10 cellular contexts compared by ENCODE assay signal in genomic region chr7:27102578-27103442, GRCh38. TPM values are rescaled to one million over a fixed set of nuclear protein-coding genes. Genes with fewer than 3 reads are reported as not detected.
A peak's percentile ranks its signal among the peaks of the same experiment; 100 is the strongest.
DNase-seq lines count a peak whose midpoint lies in the region; ATAC-seq and TF ChIP-seq lines count a peak whose summit lies in the region.
"Had no signal": no experiment of that assay in that cellular context is flagged by ENCODE, and none has a peak within 500 bp of the region (broad histone marks: within the 10 kb centered on the region; RNA-seq: fewer than 3 reads in every experiment).

HOXA2 (minus strand) TSS chr7:27102683; CDS start chr7:27102500, 183 bp downstream.

- peak within 1 kb of the TSS; percentile 97 for H2BK15ac ChIP-seq in mesenchymal stem cell (ENCODE audit: low read depth, poor library complexity, severe bottlenecking)

- H3K9me3 ChIP-seq in mesenchymal stem cell (ENCODE audit: control insufficient read depth, low read length) (no peaks in the 10 kb centered on the region), tibial nerve (no peaks in the 10 kb centered on the region)
- H3K9me3 ChIP-seq: A549 had no signal

- no peak within 1 kb of the TSS for H2AFZ ChIP-seq in mesenchymal stem cell (ENCODE audit: low read depth, low read length)

- H4K8ac ChIP-seq in mesenchymal stem cell (ENCODE audit: low read length): peak within 1 kb of the TSS; percentile 39

- H2BK120ac ChIP-seq in mesenchymal stem cell (ENCODE audit: low read depth, low read length): peak within 1 kb of the TSS; percentile 50

- peaks cover 26% of the 10 kb centered on the region for H3K4me1 Mint-ChIP-seq in activated CD4-positive, alpha-beta T cell treated with anti-CD3 and anti-CD28 coated beads for 36 hours
- H3K4me1 Mint-ChIP-seq in dendritic cell treated with granulocyte-macrophage colony-stimulating factor and Interleukin-4, amounts not matched to agents 40 ng/mL and 50 ng/mL, for 4 days (ENCODE audit: low read depth): peaks cover 65% of the 10 kb centered on the region
- peaks cover 23% of the 10 kb centered on the region for H3K4me1 Mint-ChIP-seq in activated CD4-positive, alpha-beta memory T cell treated with anti-CD3 and anti-CD28 coated beads for 36 hours (ENCODE audit: low read depth)
- H3K4me1 Mint-ChIP-seq in activated CD8-positive, alpha-beta memory T cell treated with anti-CD3 and anti-CD28 coated beads, Interleukin-2, amount 10 ng/mL, durations not matched to agents 7 days and 5 days: peaks cover 11% of the 10 kb centered on the region

- peak within 1 kb of the TSS; percentile 92 for H3K4me2 ChIP-seq in mesenchymal stem cell (ENCODE audit: low read length, poor library complexity, severe bottlenecking)
- H3K4me2 ChIP-seq: A549 had no signal

- peak within 1 kb of the TSS; percentile 81 for H4K91ac ChIP-seq in mesenchymal stem cell (ENCODE audit: low read length)

- H3K14ac ChIP-seq in mesenchymal stem cell (ENCODE audit: low read length in 2 of 2): peak within 1 kb of the TSS in 1 of 2 experiments; percentile 55

- H3K36me3 Mint-ChIP-seq in activated CD4-positive, alpha-beta T cell treated with anti-CD3 and anti-CD28 coated beads for 36 hours (ENCODE audit: low read depth): no peaks in the 10 kb centered on the region
- peaks cover 55% of the 10 kb centered on the region for H3K36me3 Mint-ChIP-seq in dendritic cell treated with granulocyte-macrophage colony-stimulating factor and Interleukin-4, amounts not matched to agents 40 ng/mL and 50 ng/mL, for 4 days (ENCODE audit: low read depth)
- H3K36me3 Mint-ChIP-seq in activated CD4-positive, alpha-beta memory T cell treated with anti-CD3 and anti-CD28 coated beads for 36 hours: peaks cover 12% of the 10 kb centered on the region
- peaks cover 2% of the 10 kb centered on the region for H3K36me3 Mint-ChIP-seq in activated CD8-positive, alpha-beta memory T cell treated with anti-CD3 and anti-CD28 coated beads, Interleukin-2, amount 10 ng/mL, durations not matched to agents 7 days and 5 days

- H3K4me1 ChIP-seq in mesenchymal stem cell (ENCODE audit: control insufficient read depth, insufficient read depth, low read depth, low read length): peaks cover 15% of the 10 kb centered on the region
- H3K4me1 ChIP-seq in tibial nerve: peaks cover 0 to 57% (median 8%) of the 10 kb centered on the region in 4 donors

- H3K36me3 ChIP-seq in mesenchymal stem cell (ENCODE audit: control insufficient read depth in 1 of 2, insufficient read depth in 2 of 2, low read depth in 1 of 2, low read length in 2 of 2): peaks cover 7 to 18% of the 10 kb centered on the region in 2 experiments
- H3K36me3 ChIP-seq in tibial nerve: peaks cover 0 to under 1% (median 0%) of the 10 kb centered on the region in 3 donors

- POLR2A ChIA-PET in activated CD4-positive, alpha-beta T cell treated with anti-CD3 and anti-CD28 coated beads for 36 hours (lab: Charles Lee): no interaction called here
- POLR2A ChIA-PET in activated CD4-positive, alpha-beta memory T cell treated with anti-CD3 and anti-CD28 coated beads for 36 hours (lab: Charles Lee): no interaction called here

- peaks cover 78% of the 10 kb centered on the region for H3K27me3 Mint-ChIP-seq in activated CD4-positive, alpha-beta T cell treated with anti-CD3 and anti-CD28 coated beads for 36 hours
- H3K27me3 Mint-ChIP-seq in dendritic cell treated with granulocyte-macrophage colony-stimulating factor and Interleukin-4, amounts not matched to agents 40 ng/mL and 50 ng/mL, for 4 days: peaks cover 89% of the 10 kb centered on the region
- H3K27me3 Mint-ChIP-seq in activated CD4-positive, alpha-beta memory T cell treated with anti-CD3 and anti-CD28 coated beads for 36 hours: peaks cover 45% of the 10 kb centered on the region
- peaks cover 78% of the 10 kb centered on the region for H3K27me3 Mint-ChIP-seq in activated CD8-positive, alpha-beta memory T cell treated with anti-CD3 and anti-CD28 coated beads, Interleukin-2, amount 10 ng/mL, durations not matched to agents 7 days and 5 days

- intact Hi-C loops in activated CD4-positive, alpha-beta T cell treated with anti-CD3 and anti-CD28 coated beads for 36 hours (cut with DNase I, micrococcal nuclease): no loop called here
- intact Hi-C loops in dendritic cell treated with granulocyte-macrophage colony-stimulating factor and Interleukin-4, amounts not matched to agents 40 ng/mL and 50 ng/mL, for 4 days (cut with micrococcal nuclease): no loop called here
- intact Hi-C loops in activated CD4-positive, alpha-beta memory T cell treated with anti-CD3 and anti-CD28 coated beads for 36 hours (cut with micrococcal nuclease): no loop called here

- H3K4me3 ChIP-seq in mesenchymal stem cell (ENCODE audit: insufficient read depth in 1 of 2, low read depth in 1 of 2, low read length in 2 of 2): peak within 1 kb of the TSS; percentile 64 to 69
- peak within 1 kb of the TSS; percentile 4 to 28 (median 15) for H3K4me3 ChIP-seq in tibial nerve
- H3K4me3 ChIP-seq: A549 had no signal

- peak within 1 kb of the TSS; percentile 92 for H3K27ac ChIP-seq in mesenchymal stem cell (ENCODE audit: low read length, poor library complexity, severe bottlenecking)
- H3K27ac ChIP-seq in tibial nerve: peak within 1 kb of the TSS in 3 of 4 donors; percentile 28 to 71 (median 67)
- H3K27ac ChIP-seq: A549 had no signal

- H2AK5ac ChIP-seq in mesenchymal stem cell (ENCODE audit: low read length, severe bottlenecking): peak within 1 kb of the TSS; percentile 55

- ATAC-seq in activated CD4-positive, alpha-beta T cell treated with anti-CD3 and anti-CD28 coated beads for 36 hours: no peak
- no peak for ATAC-seq in activated CD8-positive, alpha-beta memory T cell treated with anti-CD3 and anti-CD28 coated beads, Interleukin-2, amount 10 ng/mL, durations not matched to agents 7 days and 5 days
- ATAC-seq in HG03342 (IDR thresholded peaks at IDR 0.05; ENCODE audit: unreplicated experiment): no peak
- ATAC-seq: A549 had no signal

- peak within 1 kb of the TSS in 1 of 2 experiments; percentile 89 for H3K23ac ChIP-seq in mesenchymal stem cell (ENCODE audit: low read length in 2 of 2)

- H3K4me3 Mint-ChIP-seq in activated CD4-positive, alpha-beta T cell treated with anti-CD3 and anti-CD28 coated beads for 36 hours: peak within 1 kb of the TSS; percentile 30
- H3K4me3 Mint-ChIP-seq in dendritic cell treated with granulocyte-macrophage colony-stimulating factor and Interleukin-4, amounts not matched to agents 40 ng/mL and 50 ng/mL, for 4 days: peak within 1 kb of the TSS; percentile 53
- H3K4me3 Mint-ChIP-seq in activated CD4-positive, alpha-beta memory T cell treated with anti-CD3 and anti-CD28 coated beads for 36 hours: no peak within 1 kb of the TSS
- H3K4me3 Mint-ChIP-seq in activated CD8-positive, alpha-beta memory T cell treated with anti-CD3 and anti-CD28 coated beads, Interleukin-2, amount 10 ng/mL, durations not matched to agents 7 days and 5 days: no peak within 1 kb of the TSS

- no peak for TF ChIP-seq POLR2A in tibial nerve (IDR thresholded peaks at IDR 0.05)

- 7% methylated on average over 15 of the region's 29 CpGs for WGBS in mesenchymal stem cell
- 32 to 41% methylated on average over 29 of the region's 29 CpGs for WGBS in tibial nerve, 2 donors

- H2BK5ac ChIP-seq in mesenchymal stem cell (ENCODE audit: low read depth, low read length, poor library complexity, severe bottlenecking): peak within 1 kb of the TSS; percentile 93

- H3K9ac ChIP-seq in mesenchymal stem cell (ENCODE audit: low read length): peak within 1 kb of the TSS; percentile 96

- H3K27ac Mint-ChIP-seq in activated CD4-positive, alpha-beta T cell treated with anti-CD3 and anti-CD28 coated beads for 36 hours: no peak within 1 kb of the TSS
- H3K27ac Mint-ChIP-seq in dendritic cell treated with granulocyte-macrophage colony-stimulating factor and Interleukin-4, amounts not matched to agents 40 ng/mL and 50 ng/mL, for 4 days: no peak within 1 kb of the TSS
- no peak within 1 kb of the TSS for H3K27ac Mint-ChIP-seq in activated CD4-positive, alpha-beta memory T cell treated with anti-CD3 and anti-CD28 coated beads for 36 hours
- H3K27ac Mint-ChIP-seq in activated CD8-positive, alpha-beta memory T cell treated with anti-CD3 and anti-CD28 coated beads, Interleukin-2, amount 10 ng/mL, durations not matched to agents 7 days and 5 days: no peak within 1 kb of the TSS

- H3K18ac ChIP-seq in mesenchymal stem cell (ENCODE audit: low read depth in 1 of 2, low read length in 2 of 2): peak within 1 kb of the TSS; percentile 65 to 87

- no peaks in the 10 kb centered on the region for H3K27me3 ChIP-seq in mesenchymal stem cell (ENCODE audit: control insufficient read depth in 1 of 2, insufficient read depth in 1 of 2, low read length in 2 of 2)
- peaks cover 0 to 79% of the 10 kb centered on the region in 2 donors for H3K27me3 ChIP-seq in tibial nerve

- DNase-seq in activated CD4-positive, alpha-beta T cell treated with anti-CD3 and anti-CD28 coated beads for 36 hours: peak; percentile 17
- DNase-seq in activated CD4-positive, alpha-beta T cell treated with anti-CD3 and anti-CD28 coated beads for 48 hours: no peak
- DNase-seq in mesenchymal stem cell: peak; percentile 50
- no peak for DNase-seq in tibial nerve (ENCODE audit: low spot score in 2 of 2)
- no peak for DNase-seq in activated CD4-positive, alpha-beta memory T cell treated with anti-CD3 and anti-CD28 coated beads for 36 hours
- no peak for DNase-seq in activated CD8-positive, alpha-beta memory T cell treated with anti-CD3 and anti-CD28 coated beads, Interleukin-2, amount 10 ng/mL, durations not matched to agents 7 days and 5 days
- DNase-seq: stimulated activated CD4-positive, alpha-beta T cell treated with anti-CD3 and anti-CD28 coated beads, Interleukin-15, amount 100 ng/mL, for 24 hours had no signal

- peak within 1 kb of the TSS; percentile 23 to 84 for H2BK12ac ChIP-seq in mesenchymal stem cell (ENCODE audit: low read length in 2 of 2)

- H3K79me1 ChIP-seq in mesenchymal stem cell (replicated peaks; ENCODE audit: low read length, poor library complexity, severe bottlenecking): no peaks in the 10 kb centered on the region

- CTCF ChIA-PET in activated CD4-positive, alpha-beta T cell treated with anti-CD3 and anti-CD28 coated beads for 36 hours (lab: Charles Lee): no interaction called here
- CTCF ChIA-PET in activated CD4-positive, alpha-beta memory T cell treated with anti-CD3 and anti-CD28 coated beads for 36 hours (lab: Charles Lee): no interaction called here
- CTCF ChIA-PET in activated CD8-positive, alpha-beta memory T cell treated with anti-CD3 and anti-CD28 coated beads, Interleukin-2, amount 10 ng/mL, durations not matched to agents 7 days and 5 days (lab: Charles Lee): no interaction called here

- no peak for TF ChIP-seq EP300 in tibial nerve (IDR thresholded peaks at IDR 0.05)

- H3K4ac ChIP-seq in mesenchymal stem cell (ENCODE audit: low read depth in 1 of 2, low read length in 2 of 2): peak within 1 kb of the TSS; percentile 24 to 80

- no peaks in the 10 kb centered on the region for H3K9me3 Mint-ChIP-seq in activated CD4-positive, alpha-beta T cell treated with anti-CD3 and anti-CD28 coated beads for 36 hours (ENCODE audit: low read depth)
- peaks cover 7% of the 10 kb centered on the region for H3K9me3 Mint-ChIP-seq in dendritic cell treated with granulocyte-macrophage colony-stimulating factor and Interleukin-4, amounts not matched to agents 40 ng/mL and 50 ng/mL, for 4 days
- H3K9me3 Mint-ChIP-seq in activated CD4-positive, alpha-beta memory T cell treated with anti-CD3 and anti-CD28 coated beads for 36 hours: no peaks in the 10 kb centered on the region
- H3K9me3 Mint-ChIP-seq in activated CD8-positive, alpha-beta memory T cell treated with anti-CD3 and anti-CD28 coated beads, Interleukin-2, amount 10 ng/mL, durations not matched to agents 7 days and 5 days (ENCODE audit: low read depth): no peaks in the 10 kb centered on the region

- no peak for TF ChIP-seq CTCF in tibial nerve (IDR thresholded peaks at IDR 0.05)

RNA-seq across cellular contexts. Expression of gene HOXA2, which starts in this region (rescaled TPM):
- total RNA-seq in activated CD4-positive, alpha-beta T cell treated with anti-CD3 and anti-CD28 coated beads for 36 hours: not detected
- polyA plus RNA-seq in mesenchymal stem cell (2013, experiment 1 of 2): 0.51 TPM
- 0.58 TPM for polyA plus RNA-seq in mesenchymal stem cell (2013, experiment 2 of 2)
- 1 to 10 TPM; 2.5 to 5.9 (median 5.2) TPM for total RNA-seq in tibial nerve
- total RNA-seq in activated CD4-positive, alpha-beta memory T cell treated with anti-CD3 and anti-CD28 coated beads for 36 hours: not detected
- total RNA-seq in activated CD8-positive, alpha-beta memory T cell treated with anti-CD3 and anti-CD28 coated beads, Interleukin-2, amount 10 ng/mL, durations not matched to agents 7 days and 5 days: not detected

Comparison
In these comparisons a context has a peak if more than half of its experiments do, and no peak if none do; other contexts are left out.
1. Peak in DNase-seq in activated CD4-positive, alpha-beta T cell treated with anti-CD3 and anti-CD28 coated beads for 36 hours; RNA of the gene not detected or under 1 TPM.
2. H3K4me3 Mint-ChIP-seq: peak in activated CD4-positive, alpha-beta T cell treated with anti-CD3 and anti-CD28 coated beads for 36 hours (single experiment) and dendritic cell treated with granulocyte-macrophage colony-stimulating factor and Interleukin-4, amounts not matched to agents 40 ng/mL and 50 ng/mL, for 4 days (single experiment); none in activated CD4-positive, alpha-beta memory T cell treated with anti-CD3 and anti-CD28 coated beads for 36 hours (single experiment) and activated CD8-positive, alpha-beta memory T cell treated with anti-CD3 and anti-CD28 coated beads, Interleukin-2, amount 10 ng/mL, durations not matched to agents 7 days and 5 days (single experiment).